9 cellular contexts compared by ENCODE assay signal in the genomic region with DNA sequence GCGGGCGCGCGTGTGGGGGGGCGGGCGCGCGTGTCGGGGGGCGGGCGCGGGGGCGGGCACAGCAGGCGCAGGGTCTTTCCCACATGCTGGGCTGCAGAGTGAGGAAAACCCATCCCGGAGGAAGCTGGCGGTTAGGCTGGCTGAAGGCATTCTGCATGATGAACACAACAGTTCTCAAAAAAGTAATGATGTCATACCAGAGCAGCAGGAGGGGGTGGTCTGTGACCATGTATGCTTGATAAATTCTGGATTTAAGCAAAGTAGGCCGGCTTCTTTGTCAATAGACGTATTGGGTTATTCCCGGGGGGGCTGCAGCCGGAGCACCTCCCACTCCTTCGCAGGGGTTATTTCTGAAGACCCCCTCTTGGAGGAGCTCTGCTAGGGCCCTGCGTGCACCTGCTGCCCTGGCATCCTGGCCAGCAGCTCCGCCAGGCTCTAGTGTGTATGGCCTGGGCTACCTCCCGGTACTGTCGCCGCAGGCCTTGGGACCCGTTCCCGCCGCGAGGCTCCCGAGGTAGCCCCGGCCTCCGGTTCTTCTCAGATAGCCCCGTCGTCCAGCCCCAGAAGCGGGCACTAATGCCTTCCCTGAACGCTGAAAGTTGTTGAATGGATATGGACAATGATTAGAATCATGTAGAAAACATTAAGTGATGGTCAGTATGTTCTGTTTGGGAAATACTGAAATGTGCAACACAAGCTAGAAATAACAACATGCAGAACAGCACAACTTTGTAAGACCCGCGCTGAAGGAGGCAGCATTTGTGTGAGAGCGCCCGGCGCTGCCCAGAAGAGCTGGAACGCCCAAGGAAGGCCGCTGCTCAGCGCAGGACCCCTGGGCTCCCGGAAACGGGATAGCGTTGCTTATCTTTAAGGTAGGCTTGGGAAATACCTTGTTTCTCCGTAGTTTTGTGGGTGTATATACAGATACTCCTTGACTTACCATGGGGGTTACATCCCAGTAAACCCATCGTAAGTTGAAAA.
A peak's percentile ranks its signal among the peaks of the same experiment; 100 is the strongest.
DNase-seq lines count a peak whose midpoint lies in the region; ATAC-seq, FAIRE-seq and TF ChIP-seq lines count a peak whose summit lies in the region.
"Had no signal": no experiment of that assay in that cellular context is flagged by ENCODE, and none has a peak within 500 bp of the region (broad histone marks: within the 10 kb centered on the region; RNA-seq: fewer than 3 reads in every experiment).

No MANE protein-coding gene starts in this region.

- peaks cover 3% of the 10 kb centered on the region for H3K4me1 Mint-ChIP-seq in astrocyte (ENCODE audit: low read depth, unreplicated experiment)

- H2AFZ ChIP-seq in astrocyte (ENCODE audit: low read depth, low read length): peak overlapping the region; percentile 60

- no peaks in the 10 kb centered on the region for H4K20me1 ChIP-seq in astrocyte (ENCODE audit: insufficient read depth, low read length)

- no peak for FAIRE-seq in astrocyte (lab: Jason Lieb, UNC)
- FAIRE-seq: TTC549 had no signal

- H3K27ac ChIP-seq in astrocyte (ENCODE audit: low read depth, low read length): no peak overlapping the region

- H3K4me2 ChIP-seq in astrocyte (ENCODE audit: low read length): peak overlapping the region; percentile 82

- H3K36me3 ChIP-seq in astrocyte (ENCODE audit: insufficient read depth, low read length): no peaks in the 10 kb centered on the region

- no peaks in the 10 kb centered on the region for H3K79me2 ChIP-seq in astrocyte (ENCODE audit: insufficient read depth, low read length)

- H3K27ac Mint-ChIP-seq in astrocyte (ENCODE audit: unreplicated experiment): peak overlapping the region; percentile 49

- H3K4me3 ChIP-seq in astrocyte (ENCODE audit: insufficient read depth, low read depth, low read length) (peak overlapping the region; percentile 49), iPS-11a (ENCODE audit: low read depth, low read length) (peak overlapping the region; percentile 40)

- no peaks in the 10 kb centered on the region for H3K36me3 Mint-ChIP-seq in astrocyte (ENCODE audit: low read depth, unreplicated experiment)

- DNase-seq in DMS114 treated with DMSO at 0.1 percent for 48 hours (lab: John Stamatoyannopoulos, UW; ENCODE audit: unreplicated experiment): peak; percentile 10
- DNase-seq in NCI-H1694 treated with DMSO at 0.1 percent for 48 hours (lab: John Stamatoyannopoulos, UW): peak; percentile 55
- DNase-seq in astrocyte (ENCODE audit: low read depth): peak; percentile 41
- peak; percentile 86 for DNase-seq in retina
- DNase-seq in NCI-H2196 (lab: John Stamatoyannopoulos, UW; ENCODE audit: unreplicated experiment): no peak

- peak; percentile 28 for ATAC-seq in GM21423 (IDR thresholded peaks at IDR 0.05; ENCODE audit: unreplicated experiment)
- ATAC-seq in HG03025 (IDR thresholded peaks at IDR 0.05; ENCODE audit: low FRiP score, unreplicated experiment): no peak

- H3K9me3 Mint-ChIP-seq in astrocyte (ENCODE audit: unreplicated experiment): no peaks in the 10 kb centered on the region

- no peaks in the 10 kb centered on the region for H3K4me1 ChIP-seq in astrocyte (ENCODE audit: insufficient read depth, low read length)

- peaks cover 22% of the 10 kb centered on the region for H3K27me3 Mint-ChIP-seq in astrocyte (ENCODE audit: low read depth, unreplicated experiment)

- H3K9me3 ChIP-seq in astrocyte (ENCODE audit: insufficient read depth, low read depth, low read length): no peaks in the 10 kb centered on the region

- no peaks in the 10 kb centered on the region for H3K27me3 ChIP-seq in astrocyte (ENCODE audit: insufficient read depth, low read length)

- H3K9ac ChIP-seq in astrocyte (ENCODE audit: low read length): peak overlapping the region; percentile 39

- TF ChIP-seq CTCF in astrocyte (IDR thresholded peaks at IDR 0.05; ENCODE audit: insufficient read depth, low read depth, low read length): no peak

- H3K4me3 Mint-ChIP-seq in astrocyte (ENCODE audit: unreplicated experiment): peak overlapping the region; percentile 83
